ENCODE assay signal across 36 cellular contexts in the genomic region with DNA sequence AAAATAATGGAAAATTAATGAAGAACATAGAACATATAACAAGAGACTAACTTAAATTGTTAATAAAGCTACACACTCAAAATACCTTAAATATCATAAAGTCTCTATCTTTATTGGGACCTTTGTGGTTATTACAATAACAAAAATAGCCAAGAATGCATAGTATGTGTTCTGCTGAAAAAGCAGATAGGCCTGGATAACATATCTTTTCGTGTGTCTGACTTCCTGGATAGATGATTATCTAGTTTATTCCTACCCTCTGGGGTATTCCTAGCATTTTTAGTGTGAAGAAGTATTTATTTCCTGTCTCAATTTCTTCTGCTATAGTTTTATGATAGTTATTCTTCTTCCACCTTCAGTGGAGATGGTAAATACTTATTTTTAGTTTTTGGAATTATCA. TPM values are rescaled to one million over a fixed set of nuclear protein-coding genes. Genes with fewer than 3 reads are reported as not detected.
"Had no signal": no experiment of that assay in that cellular context is flagged by ENCODE, and none has a peak within 500 bp of the region (broad histone marks: within the 10 kb centered on the region; RNA-seq: fewer than 3 reads in every experiment).

No MANE protein-coding gene starts in this region.

- H3K27me3 ChIP-seq: adrenal gland, body of pancreas, brain microvascular endothelial cell, breast epithelium had no signal

- H3K27ac ChIP-seq: adrenal gland, body of pancreas, brain microvascular endothelial cell, breast epithelium, VCaP had no signal

- H3K36me3 ChIP-seq: adrenal gland, brain microvascular endothelial cell, breast epithelium had no signal

- H3K4me3 ChIP-seq: adrenal gland, body of pancreas, breast epithelium had no signal

- ATAC-seq: activated CD8-positive, alpha-beta T cell treated with anti-CD3 and anti-CD28 coated beads for 36 hours; activated naive CD4-positive, alpha-beta T cell treated with anti-CD3 and anti-CD28 coated beads, Interleukin-2, amount 50 U/mL, for 72 hours; activated T-cell treated with anti-CD3 and anti-CD28 coated beads, Interleukin-2, amount 50 U/mL, for 4 hours; activated T-cell treated with anti-CD3 and anti-CD28 coated beads, Interleukin-2, amount 50 U/mL, for 72 hours; activated T-helper 17 cell treated with anti-CD3 and anti-CD28 coated beads, Interleukin-2, amount 50 U/mL, for 72 hours; body of pancreas had no signal

- FAIRE-seq: astrocyte, TTC549 had no signal

- H3K4me1 ChIP-seq: adrenal gland, body of pancreas, breast epithelium had no signal

- H3K9me3 ChIP-seq: adrenal gland, body of pancreas, breast epithelium had no signal

- DNase-seq: activated B cell treated with CpG ODN at 0.5 μM for 24 hours; activated CD4-positive, alpha-beta memory T cell treated with anti-CD3 and anti-CD28 coated beads for 36 hours; activated CD4-positive, alpha-beta T cell treated with anti-CD3 and anti-CD28 coated beads for 4 hours; activated CD4-positive, alpha-beta T cell treated with anti-CD3 and anti-CD28 coated beads, Interleukin-2, amount 10 ng/mL, durations not matched to agents 24 days and 14 days; activated CD4-positive, alpha-beta T cell treated with anti-CD3 and anti-CD28 coated beads, Interleukin-2, amount 50 U/mL, for 1 hour; activated CD4-positive, alpha-beta T cell treated with anti-CD3 and anti-CD28 coated beads, Interleukin-2, amount 50 U/mL, for 4 hours; activated CD4-positive, CD25-positive, alpha-beta regulatory T cell treated with anti-CD3 and anti-CD28 coated beads, Interleukin-2, amount 50 U/mL, for 72 hours; activated CD8-positive, alpha-beta memory T cell treated with anti-CD3 and anti-CD28 coated beads, Interleukin-2, amount 50 U/mL, for 4 hours; activated CD8-positive, alpha-beta T cell treated with anti-CD3 and anti-CD28 coated beads for 36 hours; activated effector memory CD4-positive, alpha-beta T cell treated with anti-CD3 and anti-CD28 coated beads, Interleukin-2, amount 50 U/mL, for 16 hours; activated gamma-delta T cell treated with Interleukin-2 at 50 U/mL for 16 hours; activated naive CD4-positive, alpha-beta T cell; activated naive CD4-positive, alpha-beta T cell treated with anti-CD3 and anti-CD28 coated beads for 36 hours; activated naive CD4-positive, alpha-beta T cell treated with anti-CD3 and anti-CD28 coated beads, Interleukin-2, amount 50 U/mL, for 16 hours; activated naive CD8-positive, alpha-beta T cell treated with anti-CD3 and anti-CD28 coated beads for 36 hours; activated T-cell treated with anti-CD3 and anti-CD28 coated beads for 4 hours; activated T-cell treated with anti-CD3 and anti-CD28 coated beads, Interleukin-2, amount 50 U/mL, for 1 hour; activated T-cell treated with anti-CD3 and anti-CD28 coated beads, Interleukin-2, amount 50 U/mL, for 4 hours; activated T-cell treated with anti-CD3 and anti-CD28 coated beads, Interleukin-2, amount 50 U/mL, for 72 hours; adrenal gland; amniotic stem cell; aorta; body of pancreas; brain microvascular endothelial cell; central memory CD4-positive, alpha-beta T cell; T-helper 2 cell; T-helper 9 cell had no signal

RNA-seq across cellular contexts. Expression of a gene that starts 36.5 kb away (rescaled TPM):
- total RNA-seq: activated B cell treated with CpG ODN at 0.5 μM for 24 hours; activated CD4-positive, alpha-beta memory T cell treated with anti-CD3 and anti-CD28 coated beads for 36 hours; activated CD4-positive, alpha-beta T cell treated with anti-CD3 and anti-CD28 coated beads, Interleukin-2, amount 10 ng/mL, durations not matched to agents 24 days and 14 days; activated CD8-positive, alpha-beta memory T cell treated with anti-CD3 and anti-CD28 coated beads for 36 hours; activated CD8-positive, alpha-beta T cell treated with anti-CD3 and anti-CD28 coated beads for 36 hours; activated naive CD4-positive, alpha-beta T cell treated with anti-CD3 and anti-CD28 coated beads for 36 hours; activated naive CD4-positive, alpha-beta T cell treated with anti-CD3 and anti-CD28 coated beads, Interleukin-2, amount 50 U/mL, for 72 hours; activated naive CD8-positive, alpha-beta T cell treated with anti-CD3 and anti-CD28 coated beads for 36 hours; activated T-cell treated with anti-CD3 and anti-CD28 coated beads, Interleukin-2, amount 50 U/mL, for 4 hours; activated T-cell treated with anti-CD3 and anti-CD28 coated beads, Interleukin-2, amount 50 U/mL, for 72 hours; activated T-helper 1 cell treated with anti-CD3 and anti-CD28 coated beads, Interleukin-12 subunit alpha, Interleukin-12 subunit beta, Interleukin-2, Interleukin-4 antibody, amounts not matched to agents 30 ng/mL and 10 ng/mL and 1 ng/mL, durations not matched to agents 14 hours and 24 hours and 36 hours; activated T-helper 17 cell treated with anti-CD3 and anti-CD28 coated beads, Interleukin-2, amount 50 U/mL, for 72 hours; body of pancreas; cardiac septum had no signal
